8 cellular contexts compared by ENCODE assay signal in the genomic region with DNA sequence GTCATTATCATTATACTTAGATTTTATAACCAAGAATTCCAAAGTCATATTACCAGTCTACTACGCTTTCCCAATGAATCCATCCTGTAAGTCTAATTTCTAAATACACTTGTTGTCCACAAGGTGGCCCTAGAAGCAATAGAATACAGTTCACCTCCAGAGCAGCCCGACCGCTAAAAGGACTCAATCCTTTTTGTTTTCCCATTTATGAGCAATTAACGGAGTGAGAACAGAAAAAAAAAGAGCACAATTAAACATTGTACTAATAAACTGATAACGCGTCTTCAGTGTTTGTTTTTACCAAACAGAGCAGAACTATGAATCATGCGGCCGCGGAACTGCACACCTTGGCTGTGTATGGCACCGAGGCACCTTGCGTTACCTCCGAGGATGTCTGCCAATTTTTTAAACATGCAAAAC.
DNase-seq lines count a peak whose midpoint lies in the region; ATAC-seq and TF ChIP-seq lines count a peak whose summit lies in the region.

No MANE protein-coding gene starts in this region.

- peaks cover 0 to 22% (median 4%) of the 10 kb centered on the region in 7 donors for H3K9me3 Mint-ChIP-seq in CD14-positive monocyte
- no peaks in the 10 kb centered on the region for H3K9me3 Mint-ChIP-seq in natural killer cell treated with Interleukin-12 subunit alpha and Interleukin-12 subunit beta and Interleukin-15 and Interleukin-18, amount 100 ng/mL, for 72 hours

- intact Hi-C loops in CD14-positive monocyte (cut with micrococcal nuclease), result loop anchor here (5.0 to 10.0 kb wide), 3 partner anchors 158 to 325 kb away; partner anchors contain the start of gene DAPK1 (in 1 of the 2)

- peaks cover 12% of the 10 kb centered on the region for H3K4me1 Mint-ChIP-seq in CD14-positive monocyte
- peaks cover 4 to 11% of the 10 kb centered on the region in 2 donors for H3K4me1 Mint-ChIP-seq in natural killer cell treated with Interleukin-12 subunit alpha and Interleukin-12 subunit beta and Interleukin-15 and Interleukin-18, amount 100 ng/mL, for 72 hours (ENCODE audit: low read depth in 2 of 2)

- peak overlapping the region; percentile 72 for H3K27ac ChIP-seq in VCaP

- no peak for DNase-seq in CD14-positive monocyte (ENCODE audit: low spot score)
- peak; percentile 7 for DNase-seq in NCI-H1694 (lab: John Stamatoyannopoulos, UW)
- DNase-seq in fibroblast of the conjunctiva (ENCODE audit: low read depth), result peak; percentile 88
- DNase-seq in natural killer cell treated with Interleukin-12 subunit alpha and Interleukin-12 subunit beta and Interleukin-15 and Interleukin-18, amount 100 ng/mL, for 72 hours (ENCODE audit: low spot score), result no peak

- peak; percentile 86 for TF ChIP-seq CTCF in CD14-positive monocyte (IDR thresholded peaks at IDR 0.05)
- TF ChIP-seq CTCF in VCaP (conservative IDR thresholded peaks at IDR 0.05), result peak; percentile 78

- no peak overlapping the region for H3K27ac Mint-ChIP-seq in CD14-positive monocyte
- peak overlapping the region in 1 of 2 donors; percentile 38 for H3K27ac Mint-ChIP-seq in natural killer cell treated with Interleukin-12 subunit alpha and Interleukin-12 subunit beta and Interleukin-15 and Interleukin-18, amount 100 ng/mL, for 72 hours

- peaks cover 19 to 30% (median 30%) of the 10 kb centered on the region in 3 donors for H3K27me3 Mint-ChIP-seq in CD14-positive monocyte (ENCODE audit: low read depth in 3 of 3)
- H3K27me3 Mint-ChIP-seq in natural killer cell treated with Interleukin-12 subunit alpha and Interleukin-12 subunit beta and Interleukin-15 and Interleukin-18, amount 100 ng/mL, for 72 hours, result peaks cover 29 to 32% of the 10 kb centered on the region in 2 donors

- ATAC-seq in GM19035 (IDR thresholded peaks at IDR 0.05; ENCODE audit: unreplicated experiment), result peak; percentile 52
- ATAC-seq in natural killer cell treated with Interleukin-12 subunit alpha and Interleukin-12 subunit beta and Interleukin-15 and Interleukin-18, amount 100 ng/mL, for 72 hours, result peak in 1 of 2 donors; percentile 60
- no peak for ATAC-seq in HG02623 (IDR thresholded peaks at IDR 0.05; ENCODE audit: unreplicated experiment)
- ATAC-seq in GM21515 (IDR thresholded peaks at IDR 0.05; ENCODE audit: unreplicated experiment), result no peak

- H3K36me3 Mint-ChIP-seq in CD14-positive monocyte, result peaks cover 0 to 5% of the 10 kb centered on the region in 2 donors
- H3K36me3 Mint-ChIP-seq in natural killer cell treated with Interleukin-12 subunit alpha and Interleukin-12 subunit beta and Interleukin-15 and Interleukin-18, amount 100 ng/mL, for 72 hours, result no peaks in the 10 kb centered on the region

- peak overlapping the region; percentile 54 to 91 for H3K4me3 Mint-ChIP-seq in CD14-positive monocyte
- H3K4me3 Mint-ChIP-seq in natural killer cell treated with Interleukin-12 subunit alpha and Interleukin-12 subunit beta and Interleukin-15 and Interleukin-18, amount 100 ng/mL, for 72 hours, result peak overlapping the region; percentile 57

Comparison
In these comparisons a context has a peak if more than half of its experiments do, and no peak if none do; other contexts are left out.
1. DNase-seq: peak in NCI-H1694 (single experiment) and fibroblast of the conjunctiva (single experiment); none in CD14-positive monocyte (single experiment) and natural killer cell treated with Interleukin-12 subunit alpha and Interleukin-12 subunit beta and Interleukin-15 and Interleukin-18, amount 100 ng/mL, for 72 hours (single experiment).